Comparison of ENCODE assay signal across 1 cellular context in genomic region chr6:151356983-151357382, GRCh38.
TF ChIP-seq lines count a peak whose summit lies in the region.

No MANE protein-coding gene starts in this region.

TF ChIP-seq in IMR-90, 13 proteins besides CTCF, POLR2A, EP300 and RAD21:
- peak; percentile 78 for TF ChIP-seq NFE2L2 (IDR thresholded peaks at IDR 0.05; ENCODE audit: low read depth, low read length)
